ENCODE assay signal across 1 cellular context in the genomic region with DNA sequence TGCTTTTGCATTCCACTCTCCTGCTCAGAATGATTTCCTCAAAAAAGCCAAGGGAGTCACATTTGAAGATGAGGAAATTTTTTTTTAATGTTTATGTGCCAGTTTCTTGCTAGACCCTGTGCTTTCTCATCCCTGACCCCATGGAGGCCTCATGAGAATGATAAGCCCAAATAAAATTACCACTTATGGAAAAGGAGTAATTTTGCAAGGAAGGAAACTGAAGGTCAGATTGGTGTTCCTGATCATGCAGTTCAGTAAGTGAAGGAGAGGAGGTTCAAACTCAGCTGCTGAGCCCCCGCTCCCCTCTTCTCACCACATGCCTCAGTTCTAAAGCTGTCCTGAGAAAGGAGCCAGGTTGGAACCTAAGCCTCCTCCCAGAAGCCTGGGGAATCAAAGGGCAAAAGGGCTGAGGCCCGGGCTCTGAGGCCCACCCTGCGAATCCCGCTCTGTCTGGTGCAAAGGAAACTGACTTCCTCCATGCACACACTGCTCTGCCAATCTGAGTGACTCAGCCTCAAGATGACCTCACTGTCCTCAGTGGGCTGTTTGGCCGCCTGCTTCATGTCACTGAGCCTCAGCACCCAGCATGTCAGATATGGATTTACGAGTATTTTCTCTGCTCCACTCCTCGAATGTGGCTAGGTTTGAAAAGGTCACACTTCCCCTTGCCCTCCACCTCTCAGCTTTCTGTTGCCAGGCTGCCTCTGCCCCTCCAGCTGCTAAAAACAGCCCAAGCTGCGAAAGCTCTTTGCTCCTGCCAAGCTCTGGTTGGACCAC.
TF ChIP-seq lines count a peak whose summit lies in the region.

No MANE protein-coding gene starts in this region.

TF ChIP-seq in HEK293, 187 proteins besides CTCF, POLR2A, EP300 and RAD21 (continued from another document):
- TF ChIP-seq, protein P1, sequence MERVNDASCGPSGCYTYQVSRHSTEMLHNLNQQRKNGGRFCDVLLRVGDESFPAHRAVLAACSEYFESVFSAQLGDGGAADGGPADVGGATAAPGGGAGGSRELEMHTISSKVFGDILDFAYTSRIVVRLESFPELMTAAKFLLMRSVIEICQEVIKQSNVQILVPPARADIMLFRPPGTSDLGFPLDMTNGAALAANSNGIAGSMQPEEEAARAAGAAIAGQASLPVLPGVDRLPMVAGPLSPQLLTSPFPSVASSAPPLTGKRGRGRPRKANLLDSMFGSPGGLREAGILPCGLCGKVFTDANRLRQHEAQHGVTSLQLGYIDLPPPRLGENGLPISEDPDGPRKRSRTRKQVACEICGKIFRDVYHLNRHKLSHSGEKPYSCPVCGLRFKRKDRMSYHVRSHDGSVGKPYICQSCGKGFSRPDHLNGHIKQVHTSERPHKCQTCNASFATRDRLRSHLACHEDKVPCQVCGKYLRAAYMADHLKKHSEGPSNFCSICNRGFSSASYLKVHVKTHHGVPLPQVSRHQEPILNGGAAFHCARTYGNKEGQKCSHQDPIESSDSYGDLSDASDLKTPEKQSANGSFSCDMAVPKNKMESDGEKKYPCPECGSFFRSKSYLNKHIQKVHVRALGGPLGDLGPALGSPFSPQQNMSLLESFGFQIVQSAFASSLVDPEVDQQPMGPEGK (tag by site-specific recombination; IDR thresholded peaks at IDR 0.05), result peak; percentile 62
- TF ChIP-seq ZNF394 (tag by site-specific recombination; IDR thresholded peaks at IDR 0.05; ENCODE audit: borderline replicate concordance) (peak; percentile 23; the same call in 1 of the 2 replicates), ZNF335 (tag by site-specific recombination; conservative IDR thresholded peaks at IDR 0.05) (peak; percentile 39), IKZF3 (tag by site-specific recombination; IDR thresholded peaks at IDR 0.05) (no peak), ZEB2 (tag by site-specific recombination; IDR thresholded peaks at IDR 0.05) (0 out of 2 replicates have a peak, but pooled peaks have one; percentile 35), KLF16 (tag by site-specific recombination; IDR thresholded peaks at IDR 0.05) (no peak)
- TF ChIP-seq, protein P2, sequence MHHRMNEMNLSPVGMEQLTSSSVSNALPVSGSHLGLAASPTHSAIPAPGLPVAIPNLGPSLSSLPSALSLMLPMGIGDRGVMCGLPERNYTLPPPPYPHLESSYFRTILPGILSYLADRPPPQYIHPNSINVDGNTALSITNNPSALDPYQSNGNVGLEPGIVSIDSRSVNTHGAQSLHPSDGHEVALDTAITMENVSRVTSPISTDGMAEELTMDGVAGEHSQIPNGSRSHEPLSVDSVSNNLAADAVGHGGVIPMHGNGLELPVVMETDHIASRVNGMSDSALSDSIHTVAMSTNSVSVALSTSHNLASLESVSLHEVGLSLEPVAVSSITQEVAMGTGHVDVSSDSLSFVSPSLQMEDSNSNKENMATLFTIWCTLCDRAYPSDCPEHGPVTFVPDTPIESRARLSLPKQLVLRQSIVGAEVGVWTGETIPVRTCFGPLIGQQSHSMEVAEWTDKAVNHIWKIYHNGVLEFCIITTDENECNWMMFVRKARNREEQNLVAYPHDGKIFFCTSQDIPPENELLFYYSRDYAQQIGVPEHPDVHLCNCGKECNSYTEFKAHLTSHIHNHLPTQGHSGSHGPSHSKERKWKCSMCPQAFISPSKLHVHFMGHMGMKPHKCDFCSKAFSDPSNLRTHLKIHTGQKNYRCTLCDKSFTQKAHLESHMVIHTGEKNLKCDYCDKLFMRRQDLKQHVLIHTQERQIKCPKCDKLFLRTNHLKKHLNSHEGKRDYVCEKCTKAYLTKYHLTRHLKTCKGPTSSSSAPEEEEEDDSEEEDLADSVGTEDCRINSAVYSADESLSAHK (tag by site-specific recombination; IDR thresholded peaks at IDR 0.05), result peak; percentile 54; the same call in 1 of the 2 replicates
- TF ChIP-seq, protein P3, sequence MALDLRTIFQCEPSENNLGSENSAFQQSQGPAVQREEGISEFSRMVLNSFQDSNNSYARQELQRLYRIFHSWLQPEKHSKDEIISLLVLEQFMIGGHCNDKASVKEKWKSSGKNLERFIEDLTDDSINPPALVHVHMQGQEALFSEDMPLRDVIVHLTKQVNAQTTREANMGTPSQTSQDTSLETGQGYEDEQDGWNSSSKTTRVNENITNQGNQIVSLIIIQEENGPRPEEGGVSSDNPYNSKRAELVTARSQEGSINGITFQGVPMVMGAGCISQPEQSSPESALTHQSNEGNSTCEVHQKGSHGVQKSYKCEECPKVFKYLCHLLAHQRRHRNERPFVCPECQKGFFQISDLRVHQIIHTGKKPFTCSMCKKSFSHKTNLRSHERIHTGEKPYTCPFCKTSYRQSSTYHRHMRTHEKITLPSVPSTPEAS (tag by site-specific recombination; IDR thresholded peaks at IDR 0.05), result 0 out of 2 replicates have a peak, but pooled peaks have one; percentile 33
- TF ChIP-seq, protein P4, sequence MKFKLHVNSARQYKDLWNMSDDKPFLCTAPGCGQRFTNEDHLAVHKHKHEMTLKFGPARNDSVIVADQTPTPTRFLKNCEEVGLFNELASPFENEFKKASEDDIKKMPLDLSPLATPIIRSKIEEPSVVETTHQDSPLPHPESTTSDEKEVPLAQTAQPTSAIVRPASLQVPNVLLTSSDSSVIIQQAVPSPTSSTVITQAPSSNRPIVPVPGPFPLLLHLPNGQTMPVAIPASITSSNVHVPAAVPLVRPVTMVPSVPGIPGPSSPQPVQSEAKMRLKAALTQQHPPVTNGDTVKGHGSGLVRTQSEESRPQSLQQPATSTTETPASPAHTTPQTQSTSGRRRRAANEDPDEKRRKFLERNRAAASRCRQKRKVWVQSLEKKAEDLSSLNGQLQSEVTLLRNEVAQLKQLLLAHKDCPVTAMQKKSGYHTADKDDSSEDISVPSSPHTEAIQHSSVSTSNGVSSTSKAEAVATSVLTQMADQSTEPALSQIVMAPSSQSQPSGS (tag by site-specific recombination; IDR thresholded peaks at IDR 0.05; ENCODE audit: low read depth), result peak; percentile 15; the same call in 1 of the 2 replicates
